ENCODE assay signal across 25 cellular contexts in the genomic region with DNA sequence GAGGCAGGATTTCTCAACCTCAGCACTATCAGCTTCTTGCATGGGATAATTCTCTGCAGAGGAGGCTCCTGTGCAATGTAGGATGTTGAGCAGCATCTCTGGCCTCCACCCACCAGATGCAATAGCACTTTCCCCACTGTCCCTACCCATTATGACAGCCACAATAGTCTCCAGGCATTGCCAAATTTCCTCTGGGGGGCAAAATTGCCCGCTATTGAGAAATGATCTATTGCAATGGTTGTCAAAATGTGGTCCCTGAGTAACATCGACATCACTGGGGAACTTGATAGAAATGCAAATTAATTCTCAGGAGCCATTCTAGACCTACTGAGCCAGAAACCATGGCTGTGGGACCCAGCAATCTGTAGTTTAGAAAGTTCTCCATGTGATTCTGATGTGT.
"Had no signal": no experiment of that assay in that cellular context is flagged by ENCODE, and none has a peak within 500 bp of the region (broad histone marks: within the 10 kb centered on the region; RNA-seq: fewer than 3 reads in every experiment).

No MANE protein-coding gene starts in this region.

- H3K4me3 ChIP-seq: breast epithelium, colonic mucosa, MG63, SJSA1 had no signal

- DNase-seq: activated B cell treated with CpG ODN at 0.5 μM for 24 hours; activated CD4-positive, alpha-beta memory T cell treated with anti-CD3 and anti-CD28 coated beads for 36 hours; activated CD4-positive, alpha-beta T cell treated with anti-CD3 and anti-CD28 coated beads, Interleukin-2, amount 10 ng/mL, durations not matched to agents 7 days and 5 days; activated CD8-positive, alpha-beta memory T cell treated with anti-CD3 and anti-CD28 coated beads for 24 hours; activated gamma-delta T cell treated with Interleukin-2 at 50 U/mL for 16 hours; activated T-cell treated with anti-CD3 and anti-CD28 coated beads, Interleukin-2, amount 50 U/mL, for 4 hours; aorta; caudate nucleus; colonic mucosa; MG63; NCI-H1092 treated with DMSO at 0.1 percent for 48 hours; NCI-H1417 treated with DMSO at 0.1 percent for 48 hours; NCI-H1694; NCI-H2029; NCI-H2107; NCI-H345; NCI-H510A treated with DMSO at 0.1 percent for 48 hours; PC-3; SHP77; T-cell; T-helper 2 cell; T1000 had no signal

- H3K9me3 ChIP-seq: breast epithelium, colonic mucosa, MG63, SJSA1 had no signal

- H3K4me1 ChIP-seq: breast epithelium, colonic mucosa, SJSA1 had no signal

- H3K27me3 ChIP-seq: breast epithelium, colonic mucosa, SJSA1 had no signal

- H3K27ac ChIP-seq: breast epithelium, colonic mucosa, KMS-11, SJSA1 had no signal

- H3K36me3 ChIP-seq: breast epithelium, colonic mucosa, MG63, SJSA1 had no signal
